In genomic region chr9:98943682-98944129, GRCh38 we compare ENCODE assay signal across 8 cellular contexts. TPM values are rescaled to one million over a fixed set of nuclear protein-coding genes. Genes with fewer than 3 reads are reported as not detected.
DNase-seq lines count a peak whose midpoint lies in the region; ATAC-seq lines count a peak whose summit lies in the region.

COL15A1 (plus strand) TSS chr9:98943907; CDS start chr9:98944062, 155 bp downstream.

- ATAC-seq in aorta (ENCODE audit: low FRiP score) (peak; percentile 84), GM21717 (IDR thresholded peaks at IDR 0.05; ENCODE audit: unreplicated experiment) (no peak)

- H3K36me3 ChIP-seq in mucosa of stomach (ENCODE audit: control insufficient read depth, insufficient read depth, low read length) (no peaks in the 10 kb centered on the region), aorta (ENCODE audit: control insufficient read depth in 1 of 2, insufficient read depth in 2 of 2, low read length in 1 of 2) (no peaks in the 10 kb centered on the region)

- H3K9me3 ChIP-seq in mucosa of stomach (ENCODE audit: control insufficient read depth, low read length) (no peaks in the 10 kb centered on the region), aorta (ENCODE audit: control insufficient read depth, low read length) (no peaks in the 10 kb centered on the region)

- no peaks in the 10 kb centered on the region for H3K9me3 Mint-ChIP-seq in dendritic cell treated with granulocyte-macrophage colony-stimulating factor and Interleukin-4, amounts not matched to agents 40 ng/mL and 50 ng/mL, for 4 days

- H3K4me3 Mint-ChIP-seq in dendritic cell treated with granulocyte-macrophage colony-stimulating factor and Interleukin-4, amounts not matched to agents 40 ng/mL and 50 ng/mL, for 4 days = peak within 1 kb of the TSS; percentile 56

- H3K4me1 ChIP-seq in mucosa of stomach (ENCODE audit: control insufficient read depth, insufficient read depth, low read length) (no peaks in the 10 kb centered on the region), aorta (ENCODE audit: control insufficient read depth in 1 of 2, insufficient read depth in 2 of 2, low read length in 2 of 2) (no peaks in the 10 kb centered on the region)

- H3K36me3 Mint-ChIP-seq in dendritic cell treated with granulocyte-macrophage colony-stimulating factor and Interleukin-4, amounts not matched to agents 40 ng/mL and 50 ng/mL, for 4 days (ENCODE audit: low read depth) = no peaks in the 10 kb centered on the region

- H3K27me3 ChIP-seq in mucosa of stomach (ENCODE audit: control insufficient read depth, insufficient read depth, low read length) (peaks cover 38% of the 10 kb centered on the region), aorta (ENCODE audit: control insufficient read depth in 1 of 2, insufficient read depth in 2 of 2, low read length in 1 of 2) (no peaks in the 10 kb centered on the region)

- peaks cover 70% of the 10 kb centered on the region for H3K27me3 Mint-ChIP-seq in dendritic cell treated with granulocyte-macrophage colony-stimulating factor and Interleukin-4, amounts not matched to agents 40 ng/mL and 50 ng/mL, for 4 days

- peaks cover 16% of the 10 kb centered on the region for H3K4me1 Mint-ChIP-seq in dendritic cell treated with granulocyte-macrophage colony-stimulating factor and Interleukin-4, amounts not matched to agents 40 ng/mL and 50 ng/mL, for 4 days (ENCODE audit: low read depth)

- peak within 1 kb of the TSS in 1 of 2 donors; percentile 4 for H3K27ac ChIP-seq in aorta (ENCODE audit: low read depth in 1 of 2, low read length in 2 of 2)

- intact Hi-C loops in dendritic cell treated with granulocyte-macrophage colony-stimulating factor and Interleukin-4, amounts not matched to agents 40 ng/mL and 50 ng/mL, for 4 days (cut with micrococcal nuclease) = no loop called here
- intact Hi-C loops in aorta (cut with DNase I) = no loop called here

- no peak within 1 kb of the TSS for H3K27ac Mint-ChIP-seq in dendritic cell treated with granulocyte-macrophage colony-stimulating factor and Interleukin-4, amounts not matched to agents 40 ng/mL and 50 ng/mL, for 4 days

- WGBS in aorta, 2 donors = 0 to 1% methylated on average over 58 to 65 of the region's 65 CpGs

- H3K9ac ChIP-seq in mucosa of stomach (ENCODE audit: low read length) = peak within 1 kb of the TSS; percentile 64

- DNase-seq in stimulated activated CD4-positive, alpha-beta T cell treated with anti-CD3 and anti-CD28 coated beads, Interleukin-15, amount 100 ng/mL, for 24 hours = peak; percentile 3
- DNase-seq in stimulated activated CD4-positive, alpha-beta T cell treated with anti-CD3 and anti-CD28 coated beads, Interleukin-12 subunit alpha, Interleukin-12 subunit beta, amount 100 ng/mL, for 4 hours = no peak
- DNase-seq in aorta (peak; percentile 54 to 82), NCI-H1694 (lab: John Stamatoyannopoulos, UW) (no peak)
- no peak for DNase-seq in activated CD8-positive, alpha-beta memory T cell treated with anti-CD3 and anti-CD28 coated beads, Interleukin-2, amount 50 U/mL, for 48 hours

- H3K4me3 ChIP-seq in mucosa of stomach (ENCODE audit: low read length) (no peak within 1 kb of the TSS), aorta (ENCODE audit: low read length in 2 of 2) (peak within 1 kb of the TSS; percentile 39 to 47)

RNA-seq across cellular contexts. Expression of gene COL15A1, which starts in this region (rescaled TPM):
- total RNA-seq in aorta = 100 to 1,000 TPM in 1 of 2 donors, 10 to 100 TPM in 1; 53.3 to 126 TPM
- 10 to 100 TPM in 1 of 2 donors, 1 to 10 TPM in 1; 6.3 to 19.6 TPM for polyA plus RNA-seq in aorta

Comparison
In these comparisons a context has a peak if more than half of its experiments do, and no peak if none do; other contexts are left out.
1. DNase-seq: peak in stimulated activated CD4-positive, alpha-beta T cell treated with anti-CD3 and anti-CD28 coated beads, Interleukin-15, amount 100 ng/mL, for 24 hours (single experiment) and aorta (2 of 2); none in stimulated activated CD4-positive, alpha-beta T cell treated with anti-CD3 and anti-CD28 coated beads, Interleukin-12 subunit alpha, Interleukin-12 subunit beta, amount 100 ng/mL, for 4 hours (single experiment), activated CD8-positive, alpha-beta memory T cell treated with anti-CD3 and anti-CD28 coated beads, Interleukin-2, amount 50 U/mL, for 48 hours (single experiment) and NCI-H1694 (single experiment).